Comparison of ENCODE assay signal across 18 cellular contexts in genomic region chr22:32584650-32585049, GRCh38.
DNase-seq lines count a peak whose midpoint lies in the region; ATAC-seq and TF ChIP-seq lines count a peak whose summit lies in the region.
"Had no signal": no experiment of that assay in that cellular context is flagged by ENCODE, and none has a peak within 500 bp of the region (broad histone marks: within the 10 kb centered on the region; RNA-seq: fewer than 3 reads in every experiment).

No MANE protein-coding gene starts in this region.

- POLR2A ChIA-PET in PC-3 (lab: Charles Lee; ENCODE audit: unreplicated experiment), result no interaction called here

- no peaks in the 10 kb centered on the region for H3K27me3 Mint-ChIP-seq in activated T-helper 2 cell treated with anti-CD3 and anti-CD28 coated beads, Interferon-gamma antibody, Interleukin-2, Interleukin-4, amounts not matched to agents 10 μg/mL and 5 μg/mL and 100 μg/mL, durations not matched to agents 14 hours and 24 hours and 36 hours (ENCODE audit: low read depth)

- no peaks in the 10 kb centered on the region for H3K9me2 ChIP-seq in PC-3 (replicated peaks; ENCODE audit: low read length)

- no peak overlapping the region for H2AFZ ChIP-seq in PC-3 (ENCODE audit: low read length)

- H4K20me1 ChIP-seq in PC-3 (ENCODE audit: low read length), result no peaks in the 10 kb centered on the region
- H4K20me1 ChIP-seq: BLaER1 treated with 17β-estradiol and CSF1 and Interleukin-3, amounts not matched to agents 10 nM and 100 nM had no signal

- no peaks in the 10 kb centered on the region for H3K4me1 Mint-ChIP-seq in activated T-helper 2 cell treated with anti-CD3 and anti-CD28 coated beads, Interferon-gamma antibody, Interleukin-2, Interleukin-4, amounts not matched to agents 10 μg/mL and 5 μg/mL and 100 μg/mL, durations not matched to agents 14 hours and 24 hours and 36 hours (ENCODE audit: low read depth)

- H3K27ac ChIP-seq in SJSA1 (peak overlapping the region; percentile 50), PC-3 (ENCODE audit: low read length) (no peak overlapping the region)
- H3K27ac ChIP-seq: BLaER1 treated with 17β-estradiol and CSF1 and Interleukin-3, amounts not matched to agents 10 nM and 100 nM; cardiac muscle cell; neutrophil; thoracic aorta had no signal

- H3K9me3 ChIP-seq in SJSA1 (replicated peaks) (no peaks in the 10 kb centered on the region; the same call in 1 of the 2 replicates), PC-3 (ENCODE audit: low read length) (no peaks in the 10 kb centered on the region), BE2C (no peaks in the 10 kb centered on the region)
- H3K9me3 ChIP-seq: neutrophil, thoracic aorta had no signal

- intact Hi-C loops in PC-3 (cut with micrococcal nuclease), result no loop called here
- intact Hi-C loops in activated T-helper 2 cell treated with anti-CD3 and anti-CD28 coated beads, Interferon-gamma antibody, Interleukin-2, Interleukin-4, amounts not matched to agents 10 μg/mL and 5 μg/mL and 100 μg/mL, durations not matched to agents 14 hours and 24 hours and 36 hours (cut with micrococcal nuclease), result no loop called here

- no peak overlapping the region for H3K4me3 Mint-ChIP-seq in activated T-helper 2 cell treated with anti-CD3 and anti-CD28 coated beads, Interferon-gamma antibody, Interleukin-2, Interleukin-4, amounts not matched to agents 10 μg/mL and 5 μg/mL and 100 μg/mL, durations not matched to agents 14 hours and 24 hours and 36 hours (ENCODE audit: low read depth)
- H3K4me3 Mint-ChIP-seq: activated CD8-positive, alpha-beta T cell treated with anti-CD3 and anti-CD28 coated beads, Interleukin-2, amount 10 ng/mL, durations not matched to agents 7 days and 5 days had no signal

- no peak for ATAC-seq in PC-3
- ATAC-seq: activated CD8-positive, alpha-beta T cell treated with anti-CD3 and anti-CD28 coated beads, Interleukin-2, amount 10 ng/mL, durations not matched to agents 7 days and 5 days had no signal

- peak; percentile 41 for DNase-seq in AG10803 (ENCODE audit: low read depth)
- DNase-seq in SJSA1 (ENCODE audit: low read depth in 1 of 2, low spot score in 2 of 2), result peak in 1 of 2 experiments; percentile 64
- DNase-seq in fibroblast of the conjunctiva (ENCODE audit: low read depth), result peak; percentile 95
- peak; percentile 40 for DNase-seq in renal cortical epithelial cell (ENCODE audit: low read depth)
- DNase-seq in PC-3, result no peak
- no peak for DNase-seq in A172 (ENCODE audit: low spot score)
- DNase-seq in BE2C, result no peak
- no peak for DNase-seq in activated T-helper 2 cell treated with anti-CD3 and anti-CD28 coated beads, Interferon-gamma antibody, Interleukin-2, Interleukin-4, amounts not matched to agents 10 μg/mL and 5 μg/mL and 100 μg/mL, durations not matched to agents 14 hours and 24 hours and 36 hours (ENCODE audit: low spot score)
- DNase-seq: activated CD8-positive, alpha-beta T cell treated with anti-CD3 and anti-CD28 coated beads, Interleukin-2, amount 10 ng/mL, durations not matched to agents 7 days and 5 days; activated effector memory CD4-positive, alpha-beta T cell treated with Interleukin-2 at 50 U/mL for 16 hours; NCI-H2081 treated with DMSO at 0.1 percent for 48 hours; NCI-H774; SHP77 treated with DMSO at 0.1 percent for 48 hours; stimulated activated CD4-positive, alpha-beta T cell treated with anti-CD3 and anti-CD28 coated beads, Interleukin-12 subunit alpha, Interleukin-12 subunit beta, amount 100 ng/mL, for 4 hours had no signal

- H3K4me1 ChIP-seq in SJSA1 (replicated peaks) (peaks cover 34% of the 10 kb centered on the region), PC-3 (ENCODE audit: insufficient read depth, low read length) (no peaks in the 10 kb centered on the region), BE2C (no peaks in the 10 kb centered on the region)
- H3K4me1 ChIP-seq: BLaER1 treated with 17β-estradiol and CSF1 and Interleukin-3, amounts not matched to agents 10 nM and 100 nM had no signal

- no peaks in the 10 kb centered on the region for H3F3A ChIP-seq in PC-3 (ENCODE audit: low read length, unreplicated experiment)

- no peak for TF ChIP-seq CTCF in AG10803 (conservative IDR thresholded peaks at IDR 0.05; ENCODE audit: low read length)
- no peak for TF ChIP-seq CTCF in PC-3 (conservative IDR thresholded peaks at IDR 0.05; ENCODE audit: low read depth, low read length)
- TF ChIP-seq CTCF in BE2C (IDR thresholded peaks at IDR 0.05; ENCODE audit: low read depth, low read length), result no peak

- no TSS peak for BruUV-seq in PC-3 (replicated peaks; lab: Mats Ljungman, UMichigan)

- peaks cover 4% of the 10 kb centered on the region for H3K9me3 Mint-ChIP-seq in activated T-helper 2 cell treated with anti-CD3 and anti-CD28 coated beads, Interferon-gamma antibody, Interleukin-2, Interleukin-4, amounts not matched to agents 10 μg/mL and 5 μg/mL and 100 μg/mL, durations not matched to agents 14 hours and 24 hours and 36 hours

- H3K36me3 ChIP-seq in SJSA1, result no peaks in the 10 kb centered on the region
- no peaks in the 10 kb centered on the region for H3K36me3 ChIP-seq in PC-3 (ENCODE audit: low read depth, low read length)
- H3K36me3 ChIP-seq in BE2C, result no peaks in the 10 kb centered on the region
- H3K36me3 ChIP-seq: BLaER1 treated with 17β-estradiol and CSF1 and Interleukin-3, amounts not matched to agents 10 nM and 100 nM; cardiac muscle cell; neutrophil; thoracic aorta had no signal

- H3K4me3 ChIP-seq in AG10803 (ENCODE audit: low read length) (no peak overlapping the region), SJSA1 (no peak overlapping the region), PC-3 (ENCODE audit: low read length) (no peak overlapping the region), BE2C (ENCODE audit: low read depth, low read length) (no peak overlapping the region)
- H3K4me3 ChIP-seq: BLaER1 treated with 17β-estradiol and CSF1 and Interleukin-3, amounts not matched to agents 10 nM and 100 nM; cardiac muscle cell; thoracic aorta had no signal

- no peaks in the 10 kb centered on the region for H3K79me2 ChIP-seq in PC-3 (ENCODE audit: low read length)

- no peak overlapping the region for H3K27ac Mint-ChIP-seq in activated T-helper 2 cell treated with anti-CD3 and anti-CD28 coated beads, Interferon-gamma antibody, Interleukin-2, Interleukin-4, amounts not matched to agents 10 μg/mL and 5 μg/mL and 100 μg/mL, durations not matched to agents 14 hours and 24 hours and 36 hours
- H3K27ac Mint-ChIP-seq: activated CD8-positive, alpha-beta T cell treated with anti-CD3 and anti-CD28 coated beads, Interleukin-2, amount 10 ng/mL, durations not matched to agents 7 days and 5 days had no signal

- H3K4me2 ChIP-seq in PC-3 (ENCODE audit: low read length), result no peak overlapping the region
- H3K4me2 ChIP-seq: BLaER1 treated with 17β-estradiol and CSF1 and Interleukin-3, amounts not matched to agents 10 nM and 100 nM had no signal

- H3K27me3 ChIP-seq in SJSA1 (replicated peaks) (no peaks in the 10 kb centered on the region), PC-3 (ENCODE audit: low read length) (no peaks in the 10 kb centered on the region), BE2C (no peaks in the 10 kb centered on the region)
- H3K27me3 ChIP-seq: BLaER1 treated with 17β-estradiol and CSF1 and Interleukin-3, amounts not matched to agents 10 nM and 100 nM; cardiac muscle cell; neutrophil had no signal

- H3K36me3 Mint-ChIP-seq in activated T-helper 2 cell treated with anti-CD3 and anti-CD28 coated beads, Interferon-gamma antibody, Interleukin-2, Interleukin-4, amounts not matched to agents 10 μg/mL and 5 μg/mL and 100 μg/mL, durations not matched to agents 14 hours and 24 hours and 36 hours (ENCODE audit: low read depth), result no peaks in the 10 kb centered on the region

- CTCF ChIA-PET in PC-3 (lab: Charles Lee), result no interaction called here

- H3K9ac ChIP-seq in PC-3 (ENCODE audit: low read length), result no peak overlapping the region
- H3K9ac ChIP-seq: BLaER1 treated with 17β-estradiol and CSF1 and Interleukin-3, amounts not matched to agents 10 nM and 100 nM had no signal

Comparison
In these comparisons a context has a peak if more than half of its experiments do, and no peak if none do; other contexts are left out.
1. DNase-seq: peak in AG10803 (single experiment), fibroblast of the conjunctiva (single experiment) and renal cortical epithelial cell (single experiment); none in PC-3 (single experiment), A172 (single experiment), BE2C (single experiment) and activated T-helper 2 cell treated with anti-CD3 and anti-CD28 coated beads, Interferon-gamma antibody, Interleukin-2, Interleukin-4, amounts not matched to agents 10 μg/mL and 5 μg/mL and 100 μg/mL, durations not matched to agents 14 hours and 24 hours and 36 hours (single experiment).